Comparison of ENCODE assay signal across 1 cellular context in the genomic region with DNA sequence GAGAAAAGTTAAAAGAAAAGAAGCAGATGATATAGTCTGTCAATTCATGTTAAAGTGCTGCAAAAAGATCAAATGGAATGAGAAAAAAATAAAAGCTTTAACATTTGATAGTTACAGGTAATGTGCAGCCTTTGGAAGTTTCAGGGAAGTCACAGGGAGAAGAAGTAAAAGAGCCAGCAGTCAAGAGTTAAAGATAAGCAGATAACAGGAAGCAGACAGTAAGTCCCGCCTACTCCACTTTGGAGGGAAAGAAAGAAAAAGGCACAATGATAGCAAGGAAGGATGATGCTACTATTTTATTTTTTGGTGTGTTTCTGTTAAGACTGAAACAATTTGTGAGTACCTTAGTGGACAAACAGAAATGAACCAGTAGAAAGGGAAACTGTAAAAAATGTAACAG.
TF ChIP-seq lines count a peak whose summit lies in the region.

No MANE protein-coding gene starts in this region.

TF ChIP-seq in endothelial cell of umbilical vein, 7 proteins besides CTCF, POLR2A, EP300 and RAD21:
- no peak for TF ChIP-seq FOS (IDR thresholded peaks at IDR 0.05; ENCODE audit: borderline replicate concordance, insufficient read depth, low read length)
- TF ChIP-seq POLR2AphosphoS5 (IDR thresholded peaks at IDR 0.05; ENCODE audit: insufficient read depth, low read depth, low read length): no peak
- no peak for TF ChIP-seq JUN (IDR thresholded peaks at IDR 0.05; ENCODE audit: borderline replicate concordance, insufficient read depth, insufficient read length, low read depth)
- TF ChIP-seq, protein P1, sequence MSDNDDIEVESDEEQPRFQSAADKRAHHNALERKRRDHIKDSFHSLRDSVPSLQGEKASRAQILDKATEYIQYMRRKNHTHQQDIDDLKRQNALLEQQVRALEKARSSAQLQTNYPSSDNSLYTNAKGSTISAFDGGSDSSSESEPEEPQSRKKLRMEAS (IDR thresholded peaks at IDR 0.05; ENCODE audit: insufficient read depth, insufficient read length): no peak
- TF ChIP-seq EZH2 (IDR thresholded peaks at IDR 0.05; ENCODE audit: borderline replicate concordance, low read depth, low read length, severe bottlenecking): no peak
- TF ChIP-seq MYC (IDR thresholded peaks at IDR 0.05; ENCODE audit: low read depth, low read length): no peak
- TF ChIP-seq GATA2 (IDR thresholded peaks at IDR 0.05; ENCODE audit: insufficient read depth, insufficient read length, low read depth, low read length): no peak
